23 cellular contexts compared by ENCODE assay signal in the genomic region with DNA sequence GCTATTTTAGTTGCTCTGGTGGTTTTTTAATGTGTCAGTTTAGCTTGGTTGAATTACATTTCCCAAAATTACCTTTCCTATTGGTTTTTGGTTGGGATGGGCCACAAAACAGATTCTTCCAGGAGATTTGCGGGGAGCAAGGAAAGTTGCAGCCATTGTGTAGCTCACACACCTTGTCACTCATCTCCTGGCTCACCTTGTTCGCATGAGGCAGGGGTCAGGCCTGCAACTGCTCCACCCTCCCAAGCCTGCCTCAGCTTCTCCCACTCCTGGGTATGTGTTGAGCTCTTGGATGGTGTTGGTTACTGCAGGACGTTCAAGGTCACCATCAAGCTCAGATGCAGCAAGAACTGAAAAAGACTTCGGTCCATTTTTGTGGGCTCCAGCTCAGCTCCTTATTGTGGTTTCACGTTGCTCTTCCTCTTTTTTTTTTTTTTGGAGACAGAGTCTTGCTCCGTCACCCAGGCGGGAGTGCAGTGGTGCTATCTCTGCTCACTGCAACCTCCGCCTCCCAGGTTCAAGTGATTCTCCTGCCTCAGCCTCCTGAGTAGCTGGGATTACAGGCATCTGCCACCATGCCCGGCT.
A peak's percentile ranks its signal among the peaks of the same experiment; 100 is the strongest.
DNase-seq lines count a peak whose midpoint lies in the region; ATAC-seq and TF ChIP-seq lines count a peak whose summit lies in the region.
"Had no signal": no experiment of that assay in that cellular context is flagged by ENCODE, and none has a peak within 500 bp of the region (broad histone marks: within the 10 kb centered on the region; RNA-seq: fewer than 3 reads in every experiment).

No MANE protein-coding gene starts in this region.

- no peak overlapping the region for H2AFZ ChIP-seq in osteoblast (ENCODE audit: low read length)

- H3K4me1 ChIP-seq in osteoblast (ENCODE audit: insufficient read depth, low read length) = peaks cover 22% of the 10 kb centered on the region
- H3K4me1 ChIP-seq: SJSA1 had no signal

- H4K20me1 ChIP-seq in osteoblast (ENCODE audit: insufficient read depth, low read length) = no peaks in the 10 kb centered on the region

- no peaks in the 10 kb centered on the region for H3K36me3 ChIP-seq in osteoblast (ENCODE audit: insufficient read depth, low read length)
- H3K36me3 ChIP-seq: SJSA1 had no signal

- TF ChIP-seq CTCF in HL-60 (IDR thresholded peaks at IDR 0.05; ENCODE audit: insufficient read depth, low read length) (no peak), NB4 (IDR thresholded peaks at IDR 0.05; ENCODE audit: low read depth, low read length) (no peak), osteoblast (IDR thresholded peaks at IDR 0.05; ENCODE audit: extremely low read depth, low read depth, low read length) (no peak)

- no peak for ATAC-seq in left lobe of liver
- ATAC-seq: CD8-positive, alpha-beta T cell; HepG2; Panc1; T-helper 17 cell had no signal

- H3K27me3 ChIP-seq in HL-60 (ENCODE audit: insufficient read depth, poor library complexity, severe bottlenecking) (no peaks in the 10 kb centered on the region), osteoblast (ENCODE audit: insufficient read depth, low read length) (peaks cover 15% of the 10 kb centered on the region)

- no peaks in the 10 kb centered on the region for H3K9me3 ChIP-seq in osteoblast (ENCODE audit: low read depth, low read length)
- H3K9me3 ChIP-seq: SJSA1 had no signal

- peak overlapping the region; percentile 82 for H3K27ac ChIP-seq in HL-60 (replicated peaks)
- H3K27ac ChIP-seq in osteoblast (ENCODE audit: low read depth, low read length) = no peak overlapping the region
- H3K27ac ChIP-seq: SJSA1 had no signal

- DNase-seq in HL-60 (ENCODE audit: low read depth in 1 of 2, low spot score in 1 of 2) (peak; percentile 11 to 33), NB4 (ENCODE audit: low read depth) (peak; percentile 58), SIG-M5 treated with dmso at 0.1 percent for 504 hours (lab: John Stamatoyannopoulos, UW; ENCODE audit: unreplicated experiment) (peak; percentile 44), osteoblast (ENCODE audit: insufficient read length, low spot score, missing footprints) (peak; percentile 3), DMS79 treated with DMSO at 0.1 percent for 48 hours (lab: John Stamatoyannopoulos, UW) (no peak), epidermal melanocyte (ENCODE audit: insufficient read length, low spot score) (no peak), DMS79 (lab: John Stamatoyannopoulos, UW) (no peak), left lobe of liver (ENCODE audit: low spot score) (no peak)
- DNase-seq: Calu3; CD8-positive, alpha-beta T cell; EL; KG1; NCI-H1417; NCI-H1694 treated with DMSO at 0.1 percent for 48 hours; NCI-H2081 treated with DMSO at 0.1 percent for 48 hours; NCI-H2171 treated with DMSO at 0.1 percent for 48 hours; NCI-H446; NCI-H526; SW 1271; T-helper 17 cell had no signal

- peaks cover 2% of the 10 kb centered on the region for H3K79me2 ChIP-seq in osteoblast (ENCODE audit: insufficient read depth, low read length)

- H3K4me3 ChIP-seq in HL-60 (replicated peaks; ENCODE audit: insufficient read depth, low read length) (no peak overlapping the region), NB4 (ENCODE audit: low read depth, low read length) (no peak overlapping the region), osteoblast (ENCODE audit: insufficient read depth, low read length) (no peak overlapping the region)
- H3K4me3 ChIP-seq: SJSA1 had no signal

- H3K4me2 ChIP-seq in osteoblast (ENCODE audit: insufficient read depth, low read length) = no peak overlapping the region

- no peak for TF ChIP-seq POLR2A in NB4 (IDR thresholded peaks at IDR 0.05; ENCODE audit: extremely low read depth, insufficient read length)

Comparison
In these comparisons a context has a peak if more than half of its experiments do, and no peak if none do; other contexts are left out.
1. DNase-seq: peak in HL-60 (2 of 2), NB4 (single experiment), SIG-M5 treated with dmso at 0.1 percent for 504 hours (single experiment) and osteoblast (single experiment); none in DMS79 treated with DMSO at 0.1 percent for 48 hours (single experiment), epidermal melanocyte (single experiment), DMS79 (single experiment) and left lobe of liver (single experiment).